Comparison of ENCODE assay signal across 27 cellular contexts in the genomic region with DNA sequence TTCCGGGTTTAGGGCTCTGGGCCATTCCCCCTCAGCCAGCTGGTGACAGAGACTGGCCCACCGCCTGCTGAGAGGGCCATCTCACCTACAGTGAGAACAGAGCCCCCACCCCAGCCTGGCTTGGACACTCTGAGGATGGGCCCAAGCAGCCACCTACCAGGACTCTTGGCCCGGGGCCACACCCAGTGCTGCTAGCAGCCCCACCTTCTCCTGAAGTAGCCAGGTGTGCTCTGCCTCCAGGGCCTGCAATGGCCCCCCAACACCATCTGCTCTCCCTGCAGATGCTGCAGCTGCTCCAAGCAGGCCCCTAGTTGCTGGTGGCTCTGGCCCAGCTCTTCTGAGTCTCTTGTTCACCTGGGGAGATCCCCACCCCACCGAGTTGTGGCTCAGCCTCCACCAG.
"Had no signal": no experiment of that assay in that cellular context is flagged by ENCODE, and none has a peak within 500 bp of the region (broad histone marks: within the 10 kb centered on the region; RNA-seq: fewer than 3 reads in every experiment).

No MANE protein-coding gene starts in this region.

- H3K4me3 ChIP-seq: heart left ventricle, lower lobe of right lung, ovary, right lobe of liver, testis, transverse colon had no signal

- DNase-seq: activated CD4-positive, alpha-beta memory T cell treated with anti-CD3 and anti-CD28 coated beads for 36 hours; activated CD4-positive, alpha-beta T cell treated with anti-CD3 and anti-CD28 coated beads, Interleukin-2, amount 10 ng/mL, durations not matched to agents 24 days and 14 days; activated CD4-positive, CD25-positive, alpha-beta regulatory T cell treated with anti-CD3 and anti-CD28 coated beads, Interleukin-2, amount 50 U/mL, for 72 hours; activated CD8-positive, alpha-beta memory T cell treated with anti-CD3 and anti-CD28 coated beads, Interleukin-2, amount 50 U/mL, for 4 hours; activated gamma-delta T cell treated with Interleukin-2 at 50 U/mL for 16 hours; activated naive CD4-positive, alpha-beta T cell treated with anti-CD3 and anti-CD28 coated beads, Interleukin-2, amount 50 U/mL, for 16 hours; activated T-cell treated with anti-CD3 and anti-CD28 coated beads, Interleukin-2, amount 50 U/mL, for 24 hours; amniotic stem cell; central memory CD4-positive, alpha-beta T cell; endodermal cell; foreskin fibroblast; heart left ventricle; hypothalamus; immature natural killer cell; kidney; lower lobe of right lung; mesenchymal stem cell; naive thymus-derived CD8-positive, alpha-beta T cell; ovary; right lobe of liver; stimulated activated CD4-positive, alpha-beta T cell treated with anti-CD3 and anti-CD28 coated beads, Interleukin-2, amount 100 ng/mL, for 48 hours; stimulated activated naive CD8-positive, alpha-beta T cell treated with anti-CD3 and anti-CD28 coated beads, Interleukin-15, Interleukin-2, amounts not matched to agents 100 U/mL and 50 U/mL, for 24 hours; testis; transverse colon had no signal

- H3K27me3 Mint-ChIP-seq: activated CD4-positive, alpha-beta memory T cell treated with anti-CD3 and anti-CD28 coated beads for 36 hours; activated CD4-positive, alpha-beta T cell treated with anti-CD3 and anti-CD28 coated beads, Interleukin-2, amount 10 ng/mL, durations not matched to agents 24 days and 14 days; activated T-cell treated with anti-CD3 and anti-CD28 coated beads, Interleukin-2, amount 50 U/mL, for 24 hours; activated T-helper 17 cell treated with anti-CD3 and anti-CD28 coated beads, Interleukin-2, amount 50 U/mL, for 72 hours; naive thymus-derived CD8-positive, alpha-beta T cell had no signal

- H3K27ac ChIP-seq: heart left ventricle, lower lobe of right lung, ovary, right lobe of liver, testis, transverse colon had no signal

- H3K27me3 ChIP-seq: heart left ventricle, ovary, right lobe of liver, testis, transverse colon had no signal

- H3K9me3 ChIP-seq: heart left ventricle, lower lobe of right lung, ovary, right lobe of liver, testis, transverse colon had no signal

- H3K4me1 ChIP-seq: right lobe of liver had no signal

- H3K4me3 Mint-ChIP-seq: activated CD4-positive, alpha-beta memory T cell treated with anti-CD3 and anti-CD28 coated beads for 36 hours; activated CD4-positive, alpha-beta T cell treated with anti-CD3 and anti-CD28 coated beads, Interleukin-2, amount 10 ng/mL, durations not matched to agents 24 days and 14 days; activated T-cell treated with anti-CD3 and anti-CD28 coated beads, Interleukin-2, amount 50 U/mL, for 24 hours; activated T-helper 17 cell treated with anti-CD3 and anti-CD28 coated beads, Interleukin-2, amount 50 U/mL, for 72 hours; dendritic cell treated with granulocyte-macrophage colony-stimulating factor and Interleukin-4, amounts not matched to agents 40 ng/mL and 50 ng/mL, for 4 days; endodermal cell; immature natural killer cell; naive thymus-derived CD8-positive, alpha-beta T cell had no signal

- H3K4me1 Mint-ChIP-seq: activated T-helper 17 cell treated with anti-CD3 and anti-CD28 coated beads, Interleukin-2, amount 50 U/mL, for 72 hours; endodermal cell; immature natural killer cell had no signal

- H3K9me3 Mint-ChIP-seq: activated CD4-positive, alpha-beta memory T cell treated with anti-CD3 and anti-CD28 coated beads for 36 hours; activated CD4-positive, alpha-beta T cell treated with anti-CD3 and anti-CD28 coated beads, Interleukin-2, amount 10 ng/mL, durations not matched to agents 24 days and 14 days; activated T-cell treated with anti-CD3 and anti-CD28 coated beads, Interleukin-2, amount 50 U/mL, for 24 hours; activated T-helper 17 cell treated with anti-CD3 and anti-CD28 coated beads, Interleukin-2, amount 50 U/mL, for 72 hours; dendritic cell treated with granulocyte-macrophage colony-stimulating factor and Interleukin-4, amounts not matched to agents 40 ng/mL and 50 ng/mL, for 4 days; endodermal cell; immature natural killer cell; naive thymus-derived CD8-positive, alpha-beta T cell had no signal

- H3K36me3 ChIP-seq: heart left ventricle, lower lobe of right lung, ovary, right lobe of liver, transverse colon had no signal

- H3K36me3 Mint-ChIP-seq: activated CD4-positive, alpha-beta memory T cell treated with anti-CD3 and anti-CD28 coated beads for 36 hours; immature natural killer cell; naive thymus-derived CD8-positive, alpha-beta T cell had no signal

- H3K27ac Mint-ChIP-seq: activated CD4-positive, alpha-beta memory T cell treated with anti-CD3 and anti-CD28 coated beads for 36 hours; activated CD4-positive, alpha-beta T cell treated with anti-CD3 and anti-CD28 coated beads, Interleukin-2, amount 10 ng/mL, durations not matched to agents 24 days and 14 days; activated T-cell treated with anti-CD3 and anti-CD28 coated beads, Interleukin-2, amount 50 U/mL, for 24 hours; activated T-helper 17 cell treated with anti-CD3 and anti-CD28 coated beads, Interleukin-2, amount 50 U/mL, for 72 hours; dendritic cell treated with granulocyte-macrophage colony-stimulating factor and Interleukin-4, amounts not matched to agents 40 ng/mL and 50 ng/mL, for 4 days; endodermal cell; immature natural killer cell; progenitor cell of endocrine pancreas had no signal
